Comparison of ENCODE assay signal across 1 cellular context in the genomic region with DNA sequence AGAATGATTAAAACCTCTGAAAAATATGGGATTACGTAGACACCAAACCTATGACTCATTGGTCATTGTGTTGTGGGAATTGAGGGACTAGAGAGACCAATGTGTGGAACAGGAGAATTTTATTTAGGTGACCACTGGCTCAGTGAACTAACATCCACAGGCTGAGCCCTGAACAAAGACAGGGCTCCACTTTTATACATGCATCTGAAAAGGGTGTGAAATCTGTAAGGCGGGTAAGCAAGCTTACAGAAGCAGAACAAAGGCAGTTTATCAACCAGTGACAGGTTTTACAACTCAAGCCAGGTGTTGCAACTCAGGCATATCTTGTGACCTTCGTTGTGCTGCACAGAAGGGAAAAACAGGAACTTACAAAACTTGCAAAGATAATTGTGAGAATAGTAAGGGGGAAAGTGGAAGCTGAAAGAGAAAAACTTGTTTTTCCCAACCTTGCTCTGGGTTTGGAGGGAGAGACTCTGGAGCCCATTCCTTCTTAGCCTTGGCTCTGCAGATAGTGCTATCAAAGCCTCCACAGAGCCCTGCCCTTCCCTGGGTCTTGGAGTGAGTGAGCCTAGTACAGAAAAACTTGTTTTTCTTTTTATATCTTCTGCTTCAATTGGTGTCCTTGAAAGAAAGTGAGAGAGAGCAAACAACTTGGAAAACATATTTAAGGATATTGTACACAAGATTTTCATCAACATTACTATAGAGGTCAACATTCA. TPM values are rescaled to one million over a fixed set of nuclear protein-coding genes. Genes with fewer than 3 reads are reported as not detected.
"Had no signal": no experiment of that assay in that cellular context is flagged by ENCODE, and none has a peak within 500 bp of the region (broad histone marks: within the 10 kb centered on the region; RNA-seq: fewer than 3 reads in every experiment).

No MANE protein-coding gene starts in this region.

RNA-seq across cellular contexts. Expression of gene RGPD2, which starts 10.0 kb away (rescaled TPM):
- total RNA-seq: M059J had no signal
